Comparison of ENCODE assay signal across 11 cellular contexts in the genomic region with DNA sequence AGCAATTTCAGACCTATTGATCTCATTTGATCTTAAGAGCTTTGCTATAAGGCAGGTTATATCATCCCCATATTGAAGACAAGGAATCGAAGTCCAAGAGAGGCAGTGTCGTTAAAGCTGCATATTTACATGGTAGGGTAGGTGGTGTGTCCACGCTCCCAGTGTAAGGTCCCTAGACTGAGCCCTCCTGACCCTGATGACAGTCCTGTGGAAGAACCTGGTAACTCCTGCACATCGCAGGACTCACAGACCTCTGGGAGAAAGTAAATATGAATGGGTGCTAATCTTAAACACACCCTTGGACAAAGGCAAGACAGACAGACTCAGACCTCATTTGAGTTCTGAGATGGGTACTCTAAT. TPM values are rescaled to one million over a fixed set of nuclear protein-coding genes. Genes with fewer than 3 reads are reported as not detected.
DNase-seq lines count a peak whose midpoint lies in the region; ATAC-seq, FAIRE-seq and TF ChIP-seq lines count a peak whose summit lies in the region.
"Had no signal": no experiment of that assay in that cellular context is flagged by ENCODE, and none has a peak within 500 bp of the region (broad histone marks: within the 10 kb centered on the region; RNA-seq: fewer than 3 reads in every experiment).

No MANE protein-coding gene starts in this region.

- peak overlapping the region; percentile 90 for H3K27ac Mint-ChIP-seq in CD4-positive, alpha-beta T cell
- no peak overlapping the region for H3K27ac Mint-ChIP-seq in endodermal cell

- H3K9ac ChIP-seq in kidney (ENCODE audit: low read length in 2 of 2) (no peak overlapping the region), endodermal cell (ENCODE audit: extremely low read depth, low read length, poor library complexity, severe bottlenecking) (no peak overlapping the region)
- H3K9ac ChIP-seq: GM23248 had no signal

- no peak for DNase-seq in CD4-positive, alpha-beta T cell
- DNase-seq in kidney (no peak), NCI-H1105 treated with DMSO at 0.1 percent for 48 hours (lab: John Stamatoyannopoulos, UW) (no peak), endodermal cell (no peak), Ammon's horn (ENCODE audit: low spot score) (no peak)
- DNase-seq: activated gamma-delta T cell, SIG-M5 had no signal

- H3K36me3 Mint-ChIP-seq in CD4-positive, alpha-beta T cell (ENCODE audit: low read depth), result no peaks in the 10 kb centered on the region
- H3K36me3 Mint-ChIP-seq in endodermal cell (ENCODE audit: low read depth), result no peaks in the 10 kb centered on the region

- H3K36me3 ChIP-seq in kidney (ENCODE audit: control insufficient read depth in 1 of 2, insufficient read depth in 2 of 2, low read length in 2 of 2), result no peaks in the 10 kb centered on the region
- H3K36me3 ChIP-seq in endodermal cell (ENCODE audit: control insufficient read depth, insufficient read depth, low read length), result no peaks in the 10 kb centered on the region

- FAIRE-seq in kidney (lab: Jason Lieb, UNC), result no peak

- intact Hi-C loops in CD4-positive, alpha-beta T cell (cut with DNase I, micrococcal nuclease), result no loop called here
- intact Hi-C loops in kidney (cut with DNase I), result no loop called here

- CTCF ChIA-PET in CD4-positive, alpha-beta T cell (lab: Charles Lee), result no interaction called here

- POLR2A ChIA-PET in CD4-positive, alpha-beta T cell (lab: Charles Lee), result interaction anchor here (0.6 to 1.5 kb wide), 6 partner anchors 18 to 227 kb away, joined by 3 to 8 read pairs (median 4); a partner anchor contains a TSS

- ATAC-seq in CD4-positive, alpha-beta T cell (ENCODE audit: poor library complexity), result no peak
- ATAC-seq in GM19351 (IDR thresholded peaks at IDR 0.05; ENCODE audit: unreplicated experiment), result peak; percentile 3
- ATAC-seq in HG03432 (IDR thresholded peaks at IDR 0.05; ENCODE audit: unreplicated experiment), result peak; percentile 3
- ATAC-seq in GM18867 (IDR thresholded peaks at IDR 0.05; ENCODE audit: unreplicated experiment), result no peak

- H3K4me3 Mint-ChIP-seq in CD4-positive, alpha-beta T cell, result peak overlapping the region; percentile 90
- H3K4me3 Mint-ChIP-seq in endodermal cell, result no peak overlapping the region

- no peaks in the 10 kb centered on the region for H3K9me3 ChIP-seq in CD4-positive, alpha-beta T cell (ENCODE audit: control insufficient read depth, low read length)
- H3K9me3 ChIP-seq in kidney (ENCODE audit: control insufficient read depth in 1 of 2, low read length in 2 of 2) (no peaks in the 10 kb centered on the region), endodermal cell (ENCODE audit: control insufficient read depth, low read length) (no peaks in the 10 kb centered on the region)

- TF ChIP-seq CTCF in CD4-positive, alpha-beta T cell (IDR thresholded peaks at IDR 0.05), result no peak
- TF ChIP-seq CTCF in kidney (IDR thresholded peaks at IDR 0.05; ENCODE audit: borderline replicate concordance, extremely low read depth, insufficient read depth), result no peak
- TF ChIP-seq CTCF in endodermal cell (conservative IDR thresholded peaks at IDR 0.05), result no peak

- H3K4me1 Mint-ChIP-seq in CD4-positive, alpha-beta T cell (ENCODE audit: low read depth), result peaks cover 53% of the 10 kb centered on the region
- peaks cover 3% of the 10 kb centered on the region for H3K4me1 Mint-ChIP-seq in endodermal cell

- no peaks in the 10 kb centered on the region for H3K27me3 ChIP-seq in CD4-positive, alpha-beta T cell (ENCODE audit: control insufficient read depth, insufficient read depth, low read length)
- H3K27me3 ChIP-seq in endodermal cell (ENCODE audit: control insufficient read depth, insufficient read depth, low read length, poor library complexity, severe bottlenecking), result peaks cover 16% of the 10 kb centered on the region

- no peaks in the 10 kb centered on the region for H3K9me3 Mint-ChIP-seq in CD4-positive, alpha-beta T cell
- H3K9me3 Mint-ChIP-seq in endodermal cell, result no peaks in the 10 kb centered on the region

- H3K27me3 Mint-ChIP-seq in CD4-positive, alpha-beta T cell, result peaks cover 9% of the 10 kb centered on the region
- peaks cover 10% of the 10 kb centered on the region for H3K27me3 Mint-ChIP-seq in endodermal cell (ENCODE audit: insufficient read depth)

- H3K4me3 ChIP-seq in kidney (ENCODE audit: low read length in 2 of 2) (no peak overlapping the region), endodermal cell (ENCODE audit: low read length) (no peak overlapping the region)
- H3K4me3 ChIP-seq: GM23248 had no signal

- 92 to 94% methylated on average over 2 to 4 of the region's 4 CpGs for WGBS in endodermal cell (ENCODE audit: insufficient coverage in 1 of 2, insufficient read length in 1 of 2), 2 experiments

- no peak overlapping the region for H3K27ac ChIP-seq in CD4-positive, alpha-beta T cell (ENCODE audit: low read depth, low read length)
- peak overlapping the region; percentile 60 to 80 for H3K27ac ChIP-seq in kidney (ENCODE audit: low read depth in 2 of 2, low read length in 2 of 2)
- H3K27ac ChIP-seq in endodermal cell (ENCODE audit: low read depth, low read length), result no peak overlapping the region
- H3K27ac ChIP-seq: GM23248 had no signal

- peaks cover 0 to 8% of the 10 kb centered on the region in 2 donors for H3K4me1 ChIP-seq in kidney (ENCODE audit: control insufficient read depth in 1 of 2, insufficient read depth in 1 of 2, low read depth in 1 of 2, low read length in 2 of 2)
- no peaks in the 10 kb centered on the region for H3K4me1 ChIP-seq in endodermal cell (ENCODE audit: control insufficient read depth, insufficient read depth, low read length)

RNA-seq across cellular contexts. Expression of a gene that starts 0.6 kb away (rescaled TPM):
- total RNA-seq in CD4-positive, alpha-beta T cell, result 10 to 100 TPM; 29.0 to 31.7 TPM
- total RNA-seq in kidney (181 TPM), endodermal cell (10 to 100 TPM; 13.5 to 20.6 TPM)
- polyA plus RNA-seq in kidney (ENCODE audit: insufficient read depth, low read depth, low replicate concordance), result 141 TPM
- 3.2 TPM for polyA plus RNA-seq in endodermal cell (2013, experiment 1 of 2)
- 1.9 TPM for polyA plus RNA-seq in endodermal cell (2013, experiment 2 of 2)

RNA-seq across cellular contexts. Expression of a gene that starts 1.7 kb away (rescaled TPM):
- 10 to 100 TPM; 19.4 to 19.9 TPM for total RNA-seq in CD4-positive, alpha-beta T cell
- 200 TPM for total RNA-seq in kidney
- 154 TPM for polyA plus RNA-seq in kidney (ENCODE audit: insufficient read depth, low read depth, low replicate concordance)
- 1 to 10 TPM; 1.7 to 1.9 TPM for total RNA-seq in endodermal cell
- 1.0 TPM for polyA plus RNA-seq in endodermal cell (2013, experiment 1 of 2)
- polyA plus RNA-seq in endodermal cell (2013, experiment 2 of 2), result 1.0 TPM

Comparison
In these comparisons a context has a peak if more than half of its experiments do, and no peak if none do; other contexts are left out.
1. ATAC-seq: peak in GM19351 (single experiment) and HG03432 (single experiment); none in CD4-positive, alpha-beta T cell (single experiment) and GM18867 (single experiment).
2. H3K27ac ChIP-seq: peak in kidney (2 of 2); none in CD4-positive, alpha-beta T cell (single experiment) and endodermal cell (single experiment).
3. RNA of a gene that starts 1.7 kb away (total RNA-seq): 200 TPM in kidney (single experiment) and 19.4 to 19.9 TPM in CD4-positive, alpha-beta T cell; 1.7 to 1.9 TPM in endodermal cell; every median in the first group is over 4 times any median in the second.